In genomic region chr14:75831455-75831854, GRCh38 we compare ENCODE assay signal across 1 cellular context.
TF ChIP-seq lines count a peak whose summit lies in the region.

No MANE protein-coding gene starts in this region.

TF ChIP-seq in K562, 482 proteins besides CTCF, POLR2A, EP300 and RAD21 (continued from another document):
- TF ChIP-seq CHD7 (IDR thresholded peaks at IDR 0.05; ENCODE audit: low read depth, low read length): no peak
- TF ChIP-seq SIN3B (IDR thresholded peaks at IDR 0.05; ENCODE audit: low read depth): no peak
- no peak; the same call in 1 of the 2 replicates for TF ChIP-seq ZNF644 (tag; IDR thresholded peaks at IDR 0.05; ENCODE audit: low read depth)
- peak; percentile 63; the same call in 1 of the 2 replicates for TF ChIP-seq MAFG (tag; conservative IDR thresholded peaks at IDR 0.05)
- peak; percentile 27; the same call in 1 of the 2 replicates for TF ChIP-seq MAFF (IDR thresholded peaks at IDR 0.05; ENCODE audit: low read length)
- TF ChIP-seq C11orf30 (IDR thresholded peaks at IDR 0.05; ENCODE audit: low read depth): peak; percentile 86
- TF ChIP-seq, protein P1, sequence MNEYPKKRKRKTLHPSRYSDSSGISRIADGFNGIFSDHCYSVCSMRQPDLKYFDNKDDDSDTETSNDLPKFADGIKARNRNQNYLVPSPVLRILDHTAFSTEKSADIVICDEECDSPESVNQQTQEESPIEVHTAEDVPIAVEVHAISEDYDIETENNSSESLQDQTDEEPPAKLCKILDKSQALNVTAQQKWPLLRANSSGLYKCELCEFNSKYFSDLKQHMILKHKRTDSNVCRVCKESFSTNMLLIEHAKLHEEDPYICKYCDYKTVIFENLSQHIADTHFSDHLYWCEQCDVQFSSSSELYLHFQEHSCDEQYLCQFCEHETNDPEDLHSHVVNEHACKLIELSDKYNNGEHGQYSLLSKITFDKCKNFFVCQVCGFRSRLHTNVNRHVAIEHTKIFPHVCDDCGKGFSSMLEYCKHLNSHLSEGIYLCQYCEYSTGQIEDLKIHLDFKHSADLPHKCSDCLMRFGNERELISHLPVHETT (CRISPR knock-in tag; conservative IDR thresholded peaks at IDR 0.05 in 1 of 2, IDR thresholded peaks at IDR 0.05 in 1 of 2): 0 out of 4 replicates have a peak, but pooled peaks of 1 of the 2 experiments have one; percentile 6
- TF ChIP-seq TEAD1 (CRISPR knock-in tag; IDR thresholded peaks at IDR 0.05): 0 out of 4 replicates have a peak, but pooled peaks of 1 of the 2 experiments have one; percentile 24
- peak; percentile 92 for TF ChIP-seq ZNF12 (CRISPR knock-in tag; IDR thresholded peaks at IDR 0.05)
- TF ChIP-seq, protein P2, sequence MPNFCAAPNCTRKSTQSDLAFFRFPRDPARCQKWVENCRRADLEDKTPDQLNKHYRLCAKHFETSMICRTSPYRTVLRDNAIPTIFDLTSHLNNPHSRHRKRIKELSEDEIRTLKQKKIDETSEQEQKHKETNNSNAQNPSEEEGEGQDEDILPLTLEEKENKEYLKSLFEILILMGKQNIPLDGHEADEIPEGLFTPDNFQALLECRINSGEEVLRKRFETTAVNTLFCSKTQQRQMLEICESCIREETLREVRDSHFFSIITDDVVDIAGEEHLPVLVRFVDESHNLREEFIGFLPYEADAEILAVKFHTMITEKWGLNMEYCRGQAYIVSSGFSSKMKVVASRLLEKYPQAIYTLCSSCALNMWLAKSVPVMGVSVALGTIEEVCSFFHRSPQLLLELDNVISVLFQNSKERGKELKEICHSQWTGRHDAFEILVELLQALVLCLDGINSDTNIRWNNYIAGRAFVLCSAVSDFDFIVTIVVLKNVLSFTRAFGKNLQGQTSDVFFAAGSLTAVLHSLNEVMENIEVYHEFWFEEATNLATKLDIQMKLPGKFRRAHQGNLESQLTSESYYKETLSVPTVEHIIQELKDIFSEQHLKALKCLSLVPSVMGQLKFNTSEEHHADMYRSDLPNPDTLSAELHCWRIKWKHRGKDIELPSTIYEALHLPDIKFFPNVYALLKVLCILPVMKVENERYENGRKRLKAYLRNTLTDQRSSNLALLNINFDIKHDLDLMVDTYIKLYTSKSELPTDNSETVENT (CRISPR knock-in tag; IDR thresholded peaks at IDR 0.05): no peak
- 0 out of 2 replicates have a peak, but pooled peaks have one; percentile 24 for TF ChIP-seq JUND (IDR thresholded peaks at IDR 0.05; ENCODE audit: borderline replicate concordance, low read depth, low read length)
- TF ChIP-seq JUND (tag; IDR thresholded peaks at IDR 0.05; ENCODE audit: borderline replicate concordance, low read depth, low read length): no peak
- 0 out of 2 replicates have a peak, but pooled peaks have one; percentile 34 for TF ChIP-seq RB1 (IDR thresholded peaks at IDR 0.05; ENCODE audit: low read depth)
- TF ChIP-seq LEF1 (IDR thresholded peaks at IDR 0.05): 0 out of 2 replicates have a peak, but pooled peaks have one; percentile 31
- TF ChIP-seq ATF1 (CRISPR knock-in tag; IDR thresholded peaks at IDR 0.05): no peak
- TF ChIP-seq ATF1 (tag; IDR thresholded peaks at IDR 0.05): peak; percentile 39; the same call in 1 of the 2 replicates
- peak; percentile 28; the same call in 1 of the 2 replicates for TF ChIP-seq GABPA (tag; conservative IDR thresholded peaks at IDR 0.05; ENCODE audit: low read depth)
- TF ChIP-seq RBFOX2 (IDR thresholded peaks at IDR 0.05; ENCODE audit: low read depth, low read length): peak; percentile 58
- TF ChIP-seq DPF2 (IDR thresholded peaks at IDR 0.05): 0 out of 2 replicates have a peak, but pooled peaks have one; percentile 8
